In genomic region chr2:42087137-42087856, GRCh38 we compare ENCODE assay signal across 15 cellular contexts. TPM values are rescaled to one million over a fixed set of nuclear protein-coding genes. Genes with fewer than 3 reads are reported as not detected.
DNase-seq lines count a peak whose midpoint lies in the region; ATAC-seq, FAIRE-seq and TF ChIP-seq lines count a peak whose summit lies in the region.
"Had no signal": no experiment of that assay in that cellular context is flagged by ENCODE, and none has a peak within 500 bp of the region (broad histone marks: within the 10 kb centered on the region; RNA-seq: fewer than 3 reads in every experiment).

No MANE protein-coding gene starts in this region.

- no peaks in the 10 kb centered on the region for H3K9me2 ChIP-seq in GM23338 (ENCODE audit: insufficient read depth)
- H3K9me2 ChIP-seq: SK-N-SH had no signal

- 0 out of 6 replicates have a peak, but pooled peaks of 1 of the 2 experiments have one; percentile 9 for ATAC-seq in A549
- no peak for ATAC-seq in GM23338
- ATAC-seq in activated CD8-positive, alpha-beta memory T cell treated with anti-CD3 and anti-CD28 coated beads, Interleukin-2, amount 10 ng/mL, durations not matched to agents 7 days and 5 days: no peak
- ATAC-seq in GM21723 (IDR thresholded peaks at IDR 0.05; ENCODE audit: unreplicated experiment): no peak

- no peaks in the 10 kb centered on the region for H3F3A ChIP-seq in GM23338 (replicated peaks; ENCODE audit: low read depth)

- DNase-seq in A549 (ENCODE audit: low read depth in 1 of 2, low spot score in 1 of 2) (no peak), GM23338 (ENCODE audit: low spot score) (no peak), medulla oblongata (ENCODE audit: extremely low spot score) (peak; percentile 27), NCI-H2107 treated with DMSO at 0.1 percent for 48 hours (lab: John Stamatoyannopoulos, UW; ENCODE audit: unreplicated experiment) (no peak)
- DNase-seq in activated CD8-positive, alpha-beta memory T cell treated with anti-CD3 and anti-CD28 coated beads, Interleukin-2, amount 10 ng/mL, durations not matched to agents 7 days and 5 days: no peak
- DNase-seq: GF-D8 had no signal

- no peaks in the 10 kb centered on the region for H3K9me3 ChIP-seq in A549
- H3K9me3 ChIP-seq: Peyer's patch, SK-N-SH had no signal

- WGBS in A549 (ENCODE audit: missing lambda C conversion rate): 38% methylated on average over 3 of the region's 3 CpGs

- peaks cover 14% of the 10 kb centered on the region for H3K4me1 Mint-ChIP-seq in GM23338
- H3K4me1 Mint-ChIP-seq in activated CD8-positive, alpha-beta memory T cell treated with anti-CD3 and anti-CD28 coated beads, Interleukin-2, amount 10 ng/mL, durations not matched to agents 7 days and 5 days: peaks cover 10% of the 10 kb centered on the region

- peaks cover 6% of the 10 kb centered on the region for H3K27me3 ChIP-seq in GM23338 (ENCODE audit: insufficient read depth)
- H3K27me3 ChIP-seq: Peyer's patch had no signal

- H2AFZ ChIP-seq in GM23338: no peak overlapping the region; the same call in 1 of the 2 replicates

- CTCF ChIA-PET in A549 (lab: Yijun Ruan, JAX): interaction anchor here (0.7 to 16.8 kb wide), 74 partner anchors 9 to 1494 kb away, joined by 3 to 761 read pairs (median 6); partner anchors contain the start of gene PKDCC
- CTCF ChIA-PET in activated CD8-positive, alpha-beta memory T cell treated with anti-CD3 and anti-CD28 coated beads, Interleukin-2, amount 10 ng/mL, durations not matched to agents 7 days and 5 days (lab: Charles Lee): interaction anchor here (0.7 to 12.2 kb wide), 25 partner anchors 8 to 269 kb away, joined by 3 to 207 read pairs (median 4); no protein-coding TSS in a partner anchor

- H3K36me3 ChIP-seq in GM23338 (ENCODE audit: insufficient read depth): no peaks in the 10 kb centered on the region
- H3K36me3 ChIP-seq: Peyer's patch had no signal

- no peak overlapping the region for H3K4me3 Mint-ChIP-seq in GM23338
- H3K4me3 Mint-ChIP-seq in activated CD8-positive, alpha-beta memory T cell treated with anti-CD3 and anti-CD28 coated beads, Interleukin-2, amount 10 ng/mL, durations not matched to agents 7 days and 5 days: no peak overlapping the region
- H3K4me3 Mint-ChIP-seq: B cell; CD8-positive, alpha-beta T cell; IgD-negative memory B cell had no signal

- peaks cover 14% of the 10 kb centered on the region for H3K27me3 Mint-ChIP-seq in GM23338 (ENCODE audit: insufficient read depth, low read depth, poor library complexity)
- peaks cover 23% of the 10 kb centered on the region for H3K27me3 Mint-ChIP-seq in activated CD8-positive, alpha-beta memory T cell treated with anti-CD3 and anti-CD28 coated beads, Interleukin-2, amount 10 ng/mL, durations not matched to agents 7 days and 5 days

- POLR2A ChIA-PET in A549 (lab: Yijun Ruan, JAX): interaction anchor here (0.7 kb wide), 1 partner anchor 246 kb away, joined by 3 read pairs; no protein-coding TSS in a partner anchor

- no peak for FAIRE-seq in A549 (lab: Jason Lieb, UNC)

- no peaks in the 10 kb centered on the region for H3K79me2 ChIP-seq in GM23338 (replicated peaks; ENCODE audit: insufficient read depth)

- H3K27ac ChIP-seq in A549: peak overlapping the region; percentile 73 to 80; a peak in 5 of 6 replicates
- no peak overlapping the region for H3K27ac ChIP-seq in GM23338 (ENCODE audit: low read depth)
- H3K27ac ChIP-seq in angular gyrus (ENCODE audit: low read depth, low read length): peak overlapping the region; percentile 6
- H3K27ac ChIP-seq: C4-2B, KMS-11 had no signal

- no peaks in the 10 kb centered on the region for H3K36me3 Mint-ChIP-seq in GM23338 (ENCODE audit: low read depth)
- H3K36me3 Mint-ChIP-seq in activated CD8-positive, alpha-beta memory T cell treated with anti-CD3 and anti-CD28 coated beads, Interleukin-2, amount 10 ng/mL, durations not matched to agents 7 days and 5 days: no peaks in the 10 kb centered on the region
- H3K36me3 Mint-ChIP-seq: CD8-positive, alpha-beta T cell had no signal

- no peak overlapping the region for H3K27ac Mint-ChIP-seq in GM23338
- no peak overlapping the region for H3K27ac Mint-ChIP-seq in activated CD8-positive, alpha-beta memory T cell treated with anti-CD3 and anti-CD28 coated beads, Interleukin-2, amount 10 ng/mL, durations not matched to agents 7 days and 5 days
- H3K27ac Mint-ChIP-seq: B cell; CD8-positive, alpha-beta T cell; IgD-negative memory B cell had no signal

- no peak overlapping the region for H3K4me3 ChIP-seq in A549
- H3K4me3 ChIP-seq in GM23338: no peak overlapping the region
- H3K4me3 ChIP-seq: Peyer's patch had no signal

- H3K4me2 ChIP-seq in A549: peak overlapping the region; percentile 35
- H3K4me2 ChIP-seq in GM23338: peak overlapping the region; percentile 11; the same call in 1 of the 2 replicates
- H3K4me2 ChIP-seq: KMS-11, SK-N-SH had no signal

- TF ChIP-seq CTCF in A549 (IDR thresholded peaks at IDR 0.05) (no peak), GM23338 (conservative IDR thresholded peaks at IDR 0.05; ENCODE audit: low read depth in 2 of 2) (no peak)

- no peaks in the 10 kb centered on the region for H3K9me3 Mint-ChIP-seq in GM23338
- no peaks in the 10 kb centered on the region for H3K9me3 Mint-ChIP-seq in activated CD8-positive, alpha-beta memory T cell treated with anti-CD3 and anti-CD28 coated beads, Interleukin-2, amount 10 ng/mL, durations not matched to agents 7 days and 5 days (ENCODE audit: low read depth)
- H3K9me3 Mint-ChIP-seq: CD8-positive, alpha-beta T cell had no signal

- TF ChIP-seq POLR2A in A549 (IDR thresholded peaks at IDR 0.05; ENCODE audit: low read length): no peak

- peaks cover 55% of the 10 kb centered on the region for H3K4me1 ChIP-seq in A549
- H3K4me1 ChIP-seq in GM23338 (ENCODE audit: insufficient read depth): peaks cover 20% of the 10 kb centered on the region

- no peak for TF ChIP-seq EP300 in A549 (IDR thresholded peaks at IDR 0.05)

- no peak for TF ChIP-seq RAD21 in A549 (conservative IDR thresholded peaks at IDR 0.05 in 1 of 2, IDR thresholded peaks at IDR 0.05 in 1 of 2)

- H4K20me1 ChIP-seq in GM23338 (replicated peaks; ENCODE audit: insufficient read depth): no peaks in the 10 kb centered on the region

TF ChIP-seq in A549, 52 proteins besides CTCF, POLR2A, EP300 and RAD21 (continues in another document):
- no peak for TF ChIP-seq KDM5A (IDR thresholded peaks at IDR 0.05)
- TF ChIP-seq SMC3 (IDR thresholded peaks at IDR 0.05): no peak
- TF ChIP-seq USF2 (IDR thresholded peaks at IDR 0.05): no peak
- TF ChIP-seq CEBPB (IDR thresholded peaks at IDR 0.05): no peak
- no peak for TF ChIP-seq ZC3H11A (IDR thresholded peaks at IDR 0.05)
- TF ChIP-seq ATOH8 (CRISPR knock-in tag; IDR thresholded peaks at IDR 0.05; ENCODE audit: low read depth): no peak
- TF ChIP-seq CBX8 (IDR thresholded peaks at IDR 0.05): no peak
- TF ChIP-seq NFE2L2 (conservative IDR thresholded peaks at IDR 0.05; ENCODE audit: low read length): no peak
- no peak for TF ChIP-seq CBX2 (IDR thresholded peaks at IDR 0.05; ENCODE audit: borderline replicate concordance, low read depth)

TF ChIP-seq in GM23338, 12 proteins besides CTCF, POLR2A, EP300 and RAD21 (continues in another document):
- TF ChIP-seq POLR2AphosphoS5 (IDR thresholded peaks at IDR 0.05; ENCODE audit: low read depth): no peak
- no peak for TF ChIP-seq EZH2phosphoT487 (IDR thresholded peaks at IDR 0.05; ENCODE audit: unreplicated experiment)
- no peak for TF ChIP-seq STAT1 (IDR thresholded peaks at IDR 0.05; ENCODE audit: unreplicated experiment)
- TF ChIP-seq REST (IDR thresholded peaks at IDR 0.05; ENCODE audit: unreplicated experiment): no peak

RNA-seq across cellular contexts. Expression of gene PKDCC, which starts 39.5 kb away (rescaled TPM):
- polyA plus RNA-seq in A549 (2011; rRNA removed) (30.0 and 42.9 TPM in 2 replicates), A549 (2017; fragmentation: RNase III; extraction: RNeasy Plus Mini Kit Qiagen cat#74134 plus additional on column Dnase treatment) (64.5 to 99.1 TPM (median 82.4 TPM) in 3 replicates), GM23338 (2016; fragmentation: Nextera tagmentation; extraction: Ambion mirVana) (7.0 and 9.3 TPM in 2 replicates)
- polyA plus RNA-seq in A549 (2012; cell fraction: cytosol; rRNA removed): 67.6 and 81.3 TPM in 2 replicates
- polyA plus RNA-seq in A549 (2012; cell fraction: nucleus; rRNA removed): 257 and 275 TPM in 2 replicates
- polyA minus RNA-seq in A549 (2011; rRNA and poly(A)+ RNA removed): 83.0 and 96.8 TPM in 2 replicates
- total RNA-seq in GM23338 (2014; rRNA removed; shearing (Covaris generic)): 32.8 and 44.8 TPM in 2 replicates
- total RNA-seq in activated CD8-positive, alpha-beta memory T cell treated with anti-CD3 and anti-CD28 coated beads, Interleukin-2, amount 10 ng/mL, durations not matched to agents 7 days and 5 days: not detected
- total RNA-seq: CD8-positive, alpha-beta T cell had no signal
- polyA plus RNA-seq: IgD-negative memory B cell had no signal

Comparison
In these comparisons a context has a peak if more than half of its experiments do, and no peak if none do; other contexts are left out.
1. RNA of gene PKDCC, which starts 39.5 kb away (total RNA-seq): 32.8 to 44.8 TPM in GM23338; not detected in activated CD8-positive, alpha-beta memory T cell treated with anti-CD3 and anti-CD28 coated beads, Interleukin-2, amount 10 ng/mL, durations not matched to agents 7 days and 5 days; every median in the first group is over 10 times any median in the second.